In genomic region chr15:81407151-81407550, GRCh38 we compare ENCODE assay signal across 11 cellular contexts. TPM values are rescaled to one million over a fixed set of nuclear protein-coding genes. Genes with fewer than 3 reads are reported as not detected.
"Had no signal": no experiment of that assay in that cellular context is flagged by ENCODE, and none has a peak within 500 bp of the region (broad histone marks: within the 10 kb centered on the region; RNA-seq: fewer than 3 reads in every experiment).

No MANE protein-coding gene starts in this region.

- H3K4me3 Mint-ChIP-seq: GM23338, H9, HFFc6 had no signal

- H3K4me3 ChIP-seq: GM23248, GM23338, HAP-1 had no signal

- H3K9me3 Mint-ChIP-seq: GM23338, H9, HFFc6 had no signal

- H3K27ac Mint-ChIP-seq: GM23338, H9, HFFc6 had no signal

- H3K27ac ChIP-seq: GM23248 had no signal

- DNase-seq: GM23248, GOT3, H7, H9, HCEC 1CT, HFFc6 had no signal

- ATAC-seq: GM23338, HCT116 had no signal

RNA-seq across cellular contexts. Expression of gene TMC3, which starts 33.1 kb away (rescaled TPM):
- total RNA-seq: GM23248, GM23338, H1, H4, H7, H9, HFFc6 had no signal
